In genomic region chr12:103966736-103967135, GRCh38 we compare ENCODE assay signal across 2 cellular contexts.
TF ChIP-seq lines count a peak whose summit lies in the region.

No MANE protein-coding gene starts in this region.

TF ChIP-seq in SK-N-SH, 30 proteins besides CTCF, POLR2A, EP300 and RAD21 (continued from another document):
- TF ChIP-seq RFX5 (IDR thresholded peaks at IDR 0.05; ENCODE audit: low read length) (no peak), SIN3A (IDR thresholded peaks at IDR 0.05; ENCODE audit: borderline replicate concordance, low read depth, low read length) (no peak), EZH2phosphoT487 (IDR thresholded peaks at IDR 0.05; ENCODE audit: borderline replicate concordance, low read depth) (no peak)

TF ChIP-seq in SK-N-SH treated with all-trans-retinoic acid at 6 μM for 48 hours, 23 proteins besides CTCF, POLR2A, EP300 and RAD21 (continued from another document):
- TF ChIP-seq TSHZ2 (CRISPR knock-in tag; IDR thresholded peaks at IDR 0.05) (no peak), ZNF565 (CRISPR knock-in tag; conservative IDR thresholded peaks at IDR 0.05; ENCODE audit: low read depth) (no peak), CREB5 (CRISPR knock-in tag; IDR thresholded peaks at IDR 0.05; ENCODE audit: low read depth) (no peak), GLIS3 (CRISPR knock-in tag; IDR thresholded peaks at IDR 0.05) (no peak), ISL1 (CRISPR knock-in tag; IDR thresholded peaks at IDR 0.05) (no peak), ZFP3 (CRISPR knock-in tag; IDR thresholded peaks at IDR 0.05) (no peak), ZNF70 (CRISPR knock-in tag; IDR thresholded peaks at IDR 0.05) (no peak), RARB (CRISPR knock-in tag; IDR thresholded peaks at IDR 0.05) (no peak), CSDC2 (CRISPR knock-in tag; IDR thresholded peaks at IDR 0.05) (no peak), ZFP30 (CRISPR knock-in tag; IDR thresholded peaks at IDR 0.05) (no peak)
